ENCODE assay signal across 14 cellular contexts in genomic region chr12:34406228-34406995, GRCh38.
DNase-seq lines count a peak whose midpoint lies in the region; ATAC-seq and TF ChIP-seq lines count a peak whose summit lies in the region.
"Had no signal": no experiment of that assay in that cellular context is flagged by ENCODE, and none has a peak within 500 bp of the region (broad histone marks: within the 10 kb centered on the region; RNA-seq: fewer than 3 reads in every experiment).

No MANE protein-coding gene starts in this region.

- H3K36me3 Mint-ChIP-seq in activated CD8-positive, alpha-beta memory T cell treated with anti-CD3 and anti-CD28 coated beads, Interleukin-2, amount 10 ng/mL, durations not matched to agents 7 days and 5 days, result no peaks in the 10 kb centered on the region
- no peaks in the 10 kb centered on the region for H3K36me3 Mint-ChIP-seq in activated T-helper 2 cell treated with anti-CD3 and anti-CD28 coated beads, Interferon-gamma antibody, Interleukin-2, Interleukin-4, amounts not matched to agents 10 μg/mL and 5 μg/mL and 100 μg/mL, durations not matched to agents 14 hours and 24 hours and 36 hours (ENCODE audit: low read depth)
- H3K36me3 Mint-ChIP-seq: T-cell had no signal

- no peaks in the 10 kb centered on the region for H3K36me3 ChIP-seq in thoracic aorta

- intact Hi-C loops in activated T-helper 2 cell treated with anti-CD3 and anti-CD28 coated beads, Interferon-gamma antibody, Interleukin-2, Interleukin-4, amounts not matched to agents 10 μg/mL and 5 μg/mL and 100 μg/mL, durations not matched to agents 14 hours and 24 hours and 36 hours (cut with micrococcal nuclease), result no loop called here
- intact Hi-C loops in left colon (cut with DNase I, micrococcal nuclease), result no loop called here

- H3K9me3 Mint-ChIP-seq in activated CD8-positive, alpha-beta memory T cell treated with anti-CD3 and anti-CD28 coated beads, Interleukin-2, amount 10 ng/mL, durations not matched to agents 7 days and 5 days (ENCODE audit: low read depth), result peaks cover 22% of the 10 kb centered on the region
- peaks cover 65% of the 10 kb centered on the region for H3K9me3 Mint-ChIP-seq in activated T-helper 2 cell treated with anti-CD3 and anti-CD28 coated beads, Interferon-gamma antibody, Interleukin-2, Interleukin-4, amounts not matched to agents 10 μg/mL and 5 μg/mL and 100 μg/mL, durations not matched to agents 14 hours and 24 hours and 36 hours

- TF ChIP-seq CTCF in thoracic aorta (IDR thresholded peaks at IDR 0.05), result no peak

- no peak for ATAC-seq in activated CD8-positive, alpha-beta memory T cell treated with anti-CD3 and anti-CD28 coated beads, Interleukin-2, amount 10 ng/mL, durations not matched to agents 7 days and 5 days
- ATAC-seq in left colon (no peak), thoracic aorta (ENCODE audit: insufficient number of reproducible peaks, low FRiP score, low read depth) (no peak), GM18519 (IDR thresholded peaks at IDR 0.05; ENCODE audit: low FRiP score, unreplicated experiment) (no peak)
- ATAC-seq: T-cell had no signal

- H3K27ac Mint-ChIP-seq in activated CD8-positive, alpha-beta memory T cell treated with anti-CD3 and anti-CD28 coated beads, Interleukin-2, amount 10 ng/mL, durations not matched to agents 7 days and 5 days, result no peak overlapping the region
- no peak overlapping the region for H3K27ac Mint-ChIP-seq in activated T-helper 2 cell treated with anti-CD3 and anti-CD28 coated beads, Interferon-gamma antibody, Interleukin-2, Interleukin-4, amounts not matched to agents 10 μg/mL and 5 μg/mL and 100 μg/mL, durations not matched to agents 14 hours and 24 hours and 36 hours
- H3K27ac Mint-ChIP-seq: activated naive CD8-positive, alpha-beta T cell; T-cell had no signal

- no peaks in the 10 kb centered on the region for H3K4me1 Mint-ChIP-seq in activated CD8-positive, alpha-beta memory T cell treated with anti-CD3 and anti-CD28 coated beads, Interleukin-2, amount 10 ng/mL, durations not matched to agents 7 days and 5 days
- no peaks in the 10 kb centered on the region for H3K4me1 Mint-ChIP-seq in activated T-helper 2 cell treated with anti-CD3 and anti-CD28 coated beads, Interferon-gamma antibody, Interleukin-2, Interleukin-4, amounts not matched to agents 10 μg/mL and 5 μg/mL and 100 μg/mL, durations not matched to agents 14 hours and 24 hours and 36 hours (ENCODE audit: low read depth)
- H3K4me1 Mint-ChIP-seq: T-cell had no signal

- no peaks in the 10 kb centered on the region for H3K4me1 ChIP-seq in thoracic aorta (ENCODE audit: control insufficient read depth in 1 of 2, low read depth in 2 of 2)

- no peaks in the 10 kb centered on the region for H3K27me3 Mint-ChIP-seq in activated CD8-positive, alpha-beta memory T cell treated with anti-CD3 and anti-CD28 coated beads, Interleukin-2, amount 10 ng/mL, durations not matched to agents 7 days and 5 days
- no peaks in the 10 kb centered on the region for H3K27me3 Mint-ChIP-seq in activated T-helper 2 cell treated with anti-CD3 and anti-CD28 coated beads, Interferon-gamma antibody, Interleukin-2, Interleukin-4, amounts not matched to agents 10 μg/mL and 5 μg/mL and 100 μg/mL, durations not matched to agents 14 hours and 24 hours and 36 hours (ENCODE audit: low read depth)
- H3K27me3 Mint-ChIP-seq: activated naive CD8-positive, alpha-beta T cell; T-cell had no signal

- no peak overlapping the region for H3K27ac ChIP-seq in thoracic aorta

- peak; percentile 10 for DNase-seq in activated CD8-positive, alpha-beta memory T cell treated with anti-CD3 and anti-CD28 coated beads, Interleukin-2, amount 50 U/mL, for 48 hours
- no peak for DNase-seq in activated CD8-positive, alpha-beta memory T cell treated with anti-CD3 and anti-CD28 coated beads, Interleukin-2, amount 10 ng/mL, durations not matched to agents 7 days and 5 days
- peak; percentile 0 for DNase-seq in activated T-helper 2 cell treated with anti-CD3 and anti-CD28 coated beads, Interferon-gamma antibody, Interleukin-2, Interleukin-4, amounts not matched to agents 10 μg/mL and 5 μg/mL and 100 μg/mL, durations not matched to agents 14 hours and 24 hours and 36 hours (ENCODE audit: low spot score)
- DNase-seq in left colon (peak; percentile 1 to 4), thoracic aorta (ENCODE audit: low spot score) (peak; percentile 1), DMS153 (lab: John Stamatoyannopoulos, UW) (no peak), dedifferentiated amniotic fluid mesenchymal stem cell (ENCODE audit: extremely low spot score) (no peak)
- DNase-seq: activated CD4-positive, alpha-beta T cell treated with anti-CD3 and anti-CD28 coated beads, Interleukin-2, amount 50 U/mL, for 1 hour; Calu3; KBM-7; NCI-H1436 treated with DMSO at 0.1 percent for 48 hours had no signal

- no peak overlapping the region for H3K4me3 ChIP-seq in thoracic aorta

- CTCF ChIA-PET in activated CD8-positive, alpha-beta memory T cell treated with anti-CD3 and anti-CD28 coated beads, Interleukin-2, amount 10 ng/mL, durations not matched to agents 7 days and 5 days (lab: Charles Lee), result no interaction called here

- no peaks in the 10 kb centered on the region for H3K27me3 ChIP-seq in thoracic aorta (replicated peaks; ENCODE audit: insufficient read depth)

- H3K4me3 Mint-ChIP-seq in activated CD8-positive, alpha-beta memory T cell treated with anti-CD3 and anti-CD28 coated beads, Interleukin-2, amount 10 ng/mL, durations not matched to agents 7 days and 5 days, result no peak overlapping the region
- no peak overlapping the region for H3K4me3 Mint-ChIP-seq in activated T-helper 2 cell treated with anti-CD3 and anti-CD28 coated beads, Interferon-gamma antibody, Interleukin-2, Interleukin-4, amounts not matched to agents 10 μg/mL and 5 μg/mL and 100 μg/mL, durations not matched to agents 14 hours and 24 hours and 36 hours (ENCODE audit: low read depth)
- H3K4me3 Mint-ChIP-seq: activated naive CD8-positive, alpha-beta T cell; T-cell had no signal

- peaks cover 45% of the 10 kb centered on the region for H3K9me3 ChIP-seq in thoracic aorta

Comparison
In these comparisons a context has a peak if more than half of its experiments do, and no peak if none do; other contexts are left out.
1. DNase-seq: peak in activated CD8-positive, alpha-beta memory T cell treated with anti-CD3 and anti-CD28 coated beads, Interleukin-2, amount 50 U/mL, for 48 hours (single experiment), activated T-helper 2 cell treated with anti-CD3 and anti-CD28 coated beads, Interferon-gamma antibody, Interleukin-2, Interleukin-4, amounts not matched to agents 10 μg/mL and 5 μg/mL and 100 μg/mL, durations not matched to agents 14 hours and 24 hours and 36 hours (single experiment), left colon (2 of 2) and thoracic aorta (single experiment); none in activated CD8-positive, alpha-beta memory T cell treated with anti-CD3 and anti-CD28 coated beads, Interleukin-2, amount 10 ng/mL, durations not matched to agents 7 days and 5 days (single experiment), DMS153 (single experiment) and dedifferentiated amniotic fluid mesenchymal stem cell (single experiment).